Comparison of ENCODE assay signal across 31 cellular contexts in genomic region chr5:28574616-28575015, GRCh38.
"Had no signal": no experiment of that assay in that cellular context is flagged by ENCODE, and none has a peak within 500 bp of the region (broad histone marks: within the 10 kb centered on the region; RNA-seq: fewer than 3 reads in every experiment).

No MANE protein-coding gene starts in this region.

- ATAC-seq: activated CD4-positive, CD25-positive, alpha-beta regulatory T cell treated with anti-CD3 and anti-CD28 coated beads, Interleukin-2, amount 50 U/mL, for 24 hours; activated CD8-positive, alpha-beta T cell treated with anti-CD3 and anti-CD28 coated beads for 36 hours; activated naive CD8-positive, alpha-beta T cell treated with anti-CD3 and anti-CD28 coated beads, Interleukin-2, amount 50 U/mL, for 24 hours; effector memory CD8-positive, alpha-beta T cell; gastroesophageal sphincter; T-helper 17 cell had no signal

- H3K4me3 ChIP-seq: ascending aorta, esophagus squamous epithelium, gastroesophageal sphincter had no signal

- H3K27ac Mint-ChIP-seq: activated B cell treated with CpG ODN at 0.5 μM for 24 hours; activated CD8-positive, alpha-beta T cell treated with anti-CD3 and anti-CD28 coated beads for 36 hours; activated naive CD4-positive, alpha-beta T cell treated with anti-CD3 and anti-CD28 coated beads for 36 hours; activated naive CD4-positive, alpha-beta T cell treated with anti-CD3 and anti-CD28 coated beads, Interleukin-2, amount 50 U/mL, for 24 hours; activated naive CD8-positive, alpha-beta T cell treated with anti-CD3 and anti-CD28 coated beads for 36 hours; activated naive CD8-positive, alpha-beta T cell treated with anti-CD3 and anti-CD28 coated beads, Interleukin-2, amount 50 U/mL, for 24 hours; activated T-helper 1 cell treated with anti-CD3 and anti-CD28 coated beads, Interleukin-12 subunit alpha, Interleukin-12 subunit beta, Interleukin-2, Interleukin-4 antibody, amounts not matched to agents 30 ng/mL and 10 ng/mL and 1 ng/mL, durations not matched to agents 14 hours and 24 hours and 36 hours; activated T-helper 2 cell treated with anti-CD3 and anti-CD28 coated beads, Interferon-gamma antibody, Interleukin-2, Interleukin-4, amounts not matched to agents 10 μg/mL and 5 μg/mL and 100 μg/mL, durations not matched to agents 14 hours and 24 hours and 36 hours; effector memory CD8-positive, alpha-beta T cell; T-helper 17 cell; T-helper 2 cell treated with Interferon-gamma antibody and Interleukin-4, amounts not matched to agents 5 μg/mL and 100 μg/mL, for 36 hours had no signal

- H3K4me3 Mint-ChIP-seq: activated B cell treated with CpG ODN at 0.5 μM for 24 hours; activated CD8-positive, alpha-beta T cell treated with anti-CD3 and anti-CD28 coated beads for 36 hours; activated naive CD4-positive, alpha-beta T cell treated with anti-CD3 and anti-CD28 coated beads for 36 hours; activated naive CD4-positive, alpha-beta T cell treated with anti-CD3 and anti-CD28 coated beads, Interleukin-2, amount 50 U/mL, for 24 hours; activated naive CD8-positive, alpha-beta T cell treated with anti-CD3 and anti-CD28 coated beads for 36 hours; activated naive CD8-positive, alpha-beta T cell treated with anti-CD3 and anti-CD28 coated beads, Interleukin-2, amount 50 U/mL, for 24 hours; activated T-helper 1 cell treated with anti-CD3 and anti-CD28 coated beads, Interleukin-12 subunit alpha, Interleukin-12 subunit beta, Interleukin-2, Interleukin-4 antibody, amounts not matched to agents 30 ng/mL and 10 ng/mL and 1 ng/mL, durations not matched to agents 14 hours and 24 hours and 36 hours; central memory CD8-positive, alpha-beta T cell; effector memory CD8-positive, alpha-beta T cell; T-helper 17 cell; T-helper 2 cell treated with Interferon-gamma antibody and Interleukin-4, amounts not matched to agents 5 μg/mL and 100 μg/mL, for 36 hours had no signal

- H3K36me3 ChIP-seq: ascending aorta, brain microvascular endothelial cell, esophagus squamous epithelium, gastroesophageal sphincter, WERI-Rb-1 had no signal

- H3K27me3 Mint-ChIP-seq: activated B cell treated with CpG ODN at 0.5 μM for 24 hours; activated CD8-positive, alpha-beta T cell treated with anti-CD3 and anti-CD28 coated beads for 36 hours; activated naive CD4-positive, alpha-beta T cell treated with anti-CD3 and anti-CD28 coated beads, Interleukin-2, amount 50 U/mL, for 24 hours; activated naive CD8-positive, alpha-beta T cell treated with anti-CD3 and anti-CD28 coated beads for 36 hours; activated naive CD8-positive, alpha-beta T cell treated with anti-CD3 and anti-CD28 coated beads, Interleukin-2, amount 50 U/mL, for 24 hours; central memory CD8-positive, alpha-beta T cell; effector memory CD8-positive, alpha-beta T cell; T-helper 17 cell had no signal

- H3K4me1 ChIP-seq: ascending aorta, esophagus squamous epithelium, gastroesophageal sphincter had no signal

- H3K36me3 Mint-ChIP-seq: activated naive CD4-positive, alpha-beta T cell treated with anti-CD3 and anti-CD28 coated beads, Interleukin-2, amount 50 U/mL, for 24 hours; activated naive CD8-positive, alpha-beta T cell treated with anti-CD3 and anti-CD28 coated beads for 36 hours had no signal

- H3K27me3 ChIP-seq: ascending aorta, brain microvascular endothelial cell, esophagus squamous epithelium, gastroesophageal sphincter had no signal

- H3K27ac ChIP-seq: ascending aorta, brain microvascular endothelial cell, esophagus squamous epithelium, gastroesophageal sphincter, WERI-Rb-1 had no signal

- H3K4me1 Mint-ChIP-seq: activated B cell treated with CpG ODN at 0.5 μM for 24 hours; activated naive CD4-positive, alpha-beta T cell treated with anti-CD3 and anti-CD28 coated beads, Interleukin-2, amount 50 U/mL, for 24 hours; activated naive CD8-positive, alpha-beta T cell treated with anti-CD3 and anti-CD28 coated beads for 36 hours; activated naive CD8-positive, alpha-beta T cell treated with anti-CD3 and anti-CD28 coated beads, Interleukin-2, amount 50 U/mL, for 24 hours; central memory CD8-positive, alpha-beta T cell; T-helper 17 cell had no signal

- DNase-seq: activated B cell treated with CpG ODN at 0.5 μM for 24 hours; activated CD4-positive, alpha-beta T cell treated with anti-CD3 and anti-CD28 coated beads for 48 hours; activated CD4-positive, alpha-beta T cell treated with anti-CD3 and anti-CD28 coated beads, Interleukin-2, amount 50 U/mL, for 1 hour; activated CD4-positive, alpha-beta T cell treated with anti-CD3 and anti-CD28 coated beads, Interleukin-2, amount 50 U/mL, for 48 hours; activated CD8-positive, alpha-beta memory T cell treated with anti-CD3 and anti-CD28 coated beads for 24 hours; activated CD8-positive, alpha-beta T cell treated with anti-CD3 and anti-CD28 coated beads for 36 hours; activated effector memory CD4-positive, alpha-beta T cell treated with anti-CD3 and anti-CD28 coated beads, Interleukin-2, amount 50 U/mL, for 16 hours; activated naive CD4-positive, alpha-beta T cell treated with anti-CD3 and anti-CD28 coated beads for 36 hours; activated naive CD8-positive, alpha-beta T cell treated with anti-CD3 and anti-CD28 coated beads for 36 hours; activated naive CD8-positive, alpha-beta T cell treated with anti-CD3 and anti-CD28 coated beads, Interleukin-2, amount 50 U/mL, for 24 hours; activated T-cell treated with anti-CD3 and anti-CD28 coated beads, Interleukin-2, amount 50 U/mL, for 48 hours; brain microvascular endothelial cell; cortex of kidney; dermis blood vessel endothelial cell; effector CD4-positive, alpha-beta T cell; effector memory CD8-positive, alpha-beta T cell; esophagus squamous epithelium; foreskin melanocyte; head of caudate nucleus; T-helper 1 cell; T-helper 17 cell; T1000; WERI-Rb-1 had no signal

- H3K9me3 ChIP-seq: ascending aorta had no signal
